Comparison of ENCODE assay signal across 9 cellular contexts in the genomic region with DNA sequence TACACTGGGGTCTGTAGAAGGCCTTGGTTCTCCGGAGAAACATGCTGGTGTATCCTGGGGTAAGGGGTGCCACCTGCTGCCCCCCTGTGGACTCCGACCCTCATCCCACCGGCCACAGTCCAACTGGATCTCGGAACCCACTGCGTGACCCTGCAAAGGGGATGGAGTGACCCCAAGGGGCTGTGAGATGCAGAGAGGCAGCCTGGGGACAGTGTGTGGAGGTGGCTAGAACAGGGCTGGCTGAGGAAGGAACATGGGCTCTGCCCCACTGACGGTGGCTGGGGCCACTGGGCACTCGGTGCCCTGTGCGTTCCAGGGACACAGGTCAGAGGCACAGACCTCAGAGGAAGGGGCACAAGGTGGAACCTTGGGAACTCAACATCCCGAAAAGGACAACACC. TPM values are rescaled to one million over a fixed set of nuclear protein-coding genes. Genes with fewer than 3 reads are reported as not detected.
DNase-seq lines count a peak whose midpoint lies in the region; ATAC-seq and TF ChIP-seq lines count a peak whose summit lies in the region.
"Had no signal": no experiment of that assay in that cellular context is flagged by ENCODE, and none has a peak within 500 bp of the region (broad histone marks: within the 10 kb centered on the region; RNA-seq: fewer than 3 reads in every experiment).

No MANE protein-coding gene starts in this region.

- POLR2A ChIA-PET in PC-9 (lab: Charles Lee; ENCODE audit: unreplicated experiment): no interaction called here

- H3K4me1 ChIP-seq in PC-9 (replicated peaks; ENCODE audit: insufficient read depth) (peaks cover 22% of the 10 kb centered on the region), parathyroid adenoma (peaks cover 2% of the 10 kb centered on the region)

- CTCF ChIA-PET in PC-9 (lab: Charles Lee): no interaction called here

- DNase-seq in CD14-positive monocyte (ENCODE audit: low spot score) (no peak), PC-9 (no peak), Ammon's horn (ENCODE audit: low spot score) (no peak)
- DNase-seq in effector memory CD8-positive, alpha-beta T cell: no peak
- no peak for DNase-seq in activated CD8-positive, alpha-beta memory T cell treated with anti-CD3 and anti-CD28 coated beads, Interleukin-2, amount 50 U/mL, for 4 hours
- DNase-seq: activated CD8-positive, alpha-beta memory T cell treated with anti-CD3 and anti-CD28 coated beads, Interleukin-2, amount 50 U/mL, for 48 hours had no signal

- H3F3A ChIP-seq in PC-9 (ENCODE audit: insufficient read depth, low read depth): peaks cover 22% of the 10 kb centered on the region; the same call in 1 of the 2 replicates

- BruUV-seq in PC-9 (replicated peaks; lab: Mats Ljungman, UMichigan): no TSS peak

- peak overlapping the region; percentile 84 to 85 for H3K4me3 Mint-ChIP-seq in CD14-positive monocyte
- peak overlapping the region; percentile 80 to 81 for H3K4me3 Mint-ChIP-seq in effector memory CD8-positive, alpha-beta T cell

- peak overlapping the region; percentile 90; the same call in 1 of the 2 replicates for H3K4me2 ChIP-seq in PC-9
- H3K4me2 ChIP-seq in parathyroid adenoma (ENCODE audit: low read length): peak overlapping the region; percentile 49

- H3K36me3 ChIP-seq in PC-9 (ENCODE audit: low read depth) (no peaks in the 10 kb centered on the region), parathyroid adenoma (ENCODE audit: control insufficient read depth, insufficient read depth, low read length) (no peaks in the 10 kb centered on the region)

- H3K27me3 ChIP-seq in PC-9 (ENCODE audit: insufficient read depth, low read depth) (no peaks in the 10 kb centered on the region), parathyroid adenoma (ENCODE audit: control insufficient read depth, insufficient read depth, low read length) (no peaks in the 10 kb centered on the region)

- peak overlapping the region in 3 of 7 donors; percentile 15 to 33 (median 26) for H3K27ac Mint-ChIP-seq in CD14-positive monocyte
- peak overlapping the region in 1 of 2 donors; percentile 75 for H3K27ac Mint-ChIP-seq in effector memory CD8-positive, alpha-beta T cell

- H3K79me2 ChIP-seq in PC-9 (ENCODE audit: low read depth): peaks cover 47% of the 10 kb centered on the region
- peaks cover 20% of the 10 kb centered on the region for H3K79me2 ChIP-seq in parathyroid adenoma

- H4K20me1 ChIP-seq in PC-9 (ENCODE audit: insufficient read depth): peaks cover 41% of the 10 kb centered on the region

- H3K9me2 ChIP-seq in PC-9 (ENCODE audit: insufficient read depth): no peaks in the 10 kb centered on the region

- intact Hi-C loops in CD14-positive monocyte (cut with micrococcal nuclease): loop anchor here in 1 of 2 donors (5.0 kb wide), 1 partner anchor 45 kb away; no protein-coding TSS in a partner anchor
- intact Hi-C loops in PC-9 (cut with micrococcal nuclease; ENCODE audit: unreplicated experiment): no loop called here

- H3K27me3 Mint-ChIP-seq in CD14-positive monocyte (ENCODE audit: low read depth in 3 of 3): no peaks in the 10 kb centered on the region
- H3K27me3 Mint-ChIP-seq in effector memory CD8-positive, alpha-beta T cell: no peaks in the 10 kb centered on the region

- no peak overlapping the region for H3K4me3 ChIP-seq in PC-9
- no peak overlapping the region for H3K4me3 ChIP-seq in parathyroid adenoma (ENCODE audit: low read depth, low read length)

- no peak overlapping the region for H3K27ac ChIP-seq in PC-9
- no peak overlapping the region for H3K27ac ChIP-seq in parathyroid adenoma

- no peaks in the 10 kb centered on the region for H3K9me3 Mint-ChIP-seq in CD14-positive monocyte
- no peaks in the 10 kb centered on the region for H3K9me3 Mint-ChIP-seq in effector memory CD8-positive, alpha-beta T cell

- H3K36me3 Mint-ChIP-seq in CD14-positive monocyte: peaks cover 11 to 27% of the 10 kb centered on the region in 2 donors
- H3K36me3 Mint-ChIP-seq in effector memory CD8-positive, alpha-beta T cell (ENCODE audit: insufficient read depth): peaks cover 3% of the 10 kb centered on the region

- peaks cover 63% of the 10 kb centered on the region for H3K4me1 Mint-ChIP-seq in CD14-positive monocyte
- peaks cover 22 to 24% of the 10 kb centered on the region in 2 donors for H3K4me1 Mint-ChIP-seq in effector memory CD8-positive, alpha-beta T cell (ENCODE audit: low read depth in 2 of 2)

- H3K9ac ChIP-seq in parathyroid adenoma: no peak overlapping the region

- TF ChIP-seq CTCF in CD14-positive monocyte (IDR thresholded peaks at IDR 0.05): no peak
- TF ChIP-seq CTCF in PC-9 (conservative IDR thresholded peaks at IDR 0.05): no peak
- no peak for TF ChIP-seq CTCF in parathyroid adenoma (IDR thresholded peaks at IDR 0.05)

- ATAC-seq in effector memory CD8-positive, alpha-beta T cell (replicated peaks): no peak
- ATAC-seq in GM19324 (IDR thresholded peaks at IDR 0.05; ENCODE audit: low FRiP score, unreplicated experiment) (no peak), GM18870 (IDR thresholded peaks at IDR 0.05; ENCODE audit: unreplicated experiment) (no peak)

- no peaks in the 10 kb centered on the region for H3K9me3 ChIP-seq in PC-9 (ENCODE audit: insufficient read depth, low read depth)
- no peaks in the 10 kb centered on the region for H3K9me3 ChIP-seq in parathyroid adenoma (ENCODE audit: control insufficient read depth, low read length)

- H2AFZ ChIP-seq in PC-9 (no peak overlapping the region), parathyroid adenoma (no peak overlapping the region)

RNA-seq across cellular contexts. Expression of a gene that starts 2.3 kb away (rescaled TPM):
- polyA plus RNA-seq in CD14-positive monocyte: 1 to 10 TPM; 8.1 to 8.7 TPM
- total RNA-seq in PC-9 (2021): 22.4 and 23.8 TPM in 2 replicates

RNA-seq across cellular contexts. Expression of a gene that starts 25.9 kb away (rescaled TPM):
- 10 to 100 TPM; 30.9 to 38.0 TPM for polyA plus RNA-seq in CD14-positive monocyte
- total RNA-seq in PC-9 (2021): 73.8 and 75.3 TPM in 2 replicates
